ENCODE assay signal across 1 cellular context in the genomic region with DNA sequence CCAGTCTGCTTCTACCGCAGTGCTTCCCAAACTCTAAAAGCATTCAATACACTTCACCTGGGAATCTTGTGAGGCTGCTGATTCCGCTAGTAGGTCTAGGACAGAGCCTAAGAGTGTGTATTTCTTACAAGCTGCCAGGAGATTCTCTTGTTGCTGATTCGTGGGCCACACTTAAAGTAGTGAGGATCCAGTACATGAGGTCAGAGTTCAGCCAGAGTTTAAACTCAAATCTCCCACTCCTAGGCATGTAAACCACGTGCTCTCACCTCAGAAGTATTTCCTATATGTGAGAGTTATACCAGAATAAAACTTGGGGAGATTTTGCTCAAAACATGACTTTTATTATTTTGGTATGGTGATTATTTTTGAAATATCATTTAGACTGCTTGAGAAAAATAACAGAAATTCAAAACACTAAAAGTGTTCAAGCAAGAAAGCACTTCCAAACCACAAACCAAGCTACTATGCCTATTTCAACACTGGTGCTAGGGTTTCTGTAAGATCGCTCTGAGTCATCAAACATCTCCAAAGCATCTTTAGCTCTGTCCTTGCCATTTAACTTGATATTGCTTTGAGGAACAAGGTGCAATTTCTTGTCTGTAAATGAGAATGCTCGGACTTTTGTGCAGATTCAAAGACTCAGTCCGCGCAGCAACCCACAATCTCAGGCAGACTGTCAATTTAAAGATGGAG.
TF ChIP-seq lines count a peak whose summit lies in the region.

No MANE protein-coding gene starts in this region.

TF ChIP-seq in neural cell, 6 proteins besides CTCF, POLR2A, EP300 and RAD21 (continued from another document):
- TF ChIP-seq, protein P1, sequence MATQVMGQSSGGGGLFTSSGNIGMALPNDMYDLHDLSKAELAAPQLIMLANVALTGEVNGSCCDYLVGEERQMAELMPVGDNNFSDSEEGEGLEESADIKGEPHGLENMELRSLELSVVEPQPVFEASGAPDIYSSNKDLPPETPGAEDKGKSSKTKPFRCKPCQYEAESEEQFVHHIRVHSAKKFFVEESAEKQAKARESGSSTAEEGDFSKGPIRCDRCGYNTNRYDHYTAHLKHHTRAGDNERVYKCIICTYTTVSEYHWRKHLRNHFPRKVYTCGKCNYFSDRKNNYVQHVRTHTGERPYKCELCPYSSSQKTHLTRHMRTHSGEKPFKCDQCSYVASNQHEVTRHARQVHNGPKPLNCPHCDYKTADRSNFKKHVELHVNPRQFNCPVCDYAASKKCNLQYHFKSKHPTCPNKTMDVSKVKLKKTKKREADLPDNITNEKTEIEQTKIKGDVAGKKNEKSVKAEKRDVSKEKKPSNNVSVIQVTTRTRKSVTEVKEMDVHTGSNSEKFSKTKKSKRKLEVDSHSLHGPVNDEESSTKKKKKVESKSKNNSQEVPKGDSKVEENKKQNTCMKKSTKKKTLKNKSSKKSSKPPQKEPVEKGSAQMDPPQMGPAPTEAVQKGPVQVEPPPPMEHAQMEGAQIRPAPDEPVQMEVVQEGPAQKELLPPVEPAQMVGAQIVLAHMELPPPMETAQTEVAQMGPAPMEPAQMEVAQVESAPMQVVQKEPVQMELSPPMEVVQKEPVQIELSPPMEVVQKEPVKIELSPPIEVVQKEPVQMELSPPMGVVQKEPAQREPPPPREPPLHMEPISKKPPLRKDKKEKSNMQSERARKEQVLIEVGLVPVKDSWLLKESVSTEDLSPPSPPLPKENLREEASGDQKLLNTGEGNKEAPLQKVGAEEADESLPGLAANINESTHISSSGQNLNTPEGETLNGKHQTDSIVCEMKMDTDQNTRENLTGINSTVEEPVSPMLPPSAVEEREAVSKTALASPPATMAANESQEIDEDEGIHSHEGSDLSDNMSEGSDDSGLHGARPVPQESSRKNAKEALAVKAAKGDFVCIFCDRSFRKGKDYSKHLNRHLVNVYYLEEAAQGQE (IDR thresholded peaks at IDR 0.05; ENCODE audit: borderline replicate concordance) = no peak
- TF ChIP-seq POLR2AphosphoS5 (IDR thresholded peaks at IDR 0.05) = no peak
- TF ChIP-seq MXI1 (conservative IDR thresholded peaks at IDR 0.05; ENCODE audit: poor library complexity, severe bottlenecking) = no peak
